9 cellular contexts compared by ENCODE assay signal in the genomic region with DNA sequence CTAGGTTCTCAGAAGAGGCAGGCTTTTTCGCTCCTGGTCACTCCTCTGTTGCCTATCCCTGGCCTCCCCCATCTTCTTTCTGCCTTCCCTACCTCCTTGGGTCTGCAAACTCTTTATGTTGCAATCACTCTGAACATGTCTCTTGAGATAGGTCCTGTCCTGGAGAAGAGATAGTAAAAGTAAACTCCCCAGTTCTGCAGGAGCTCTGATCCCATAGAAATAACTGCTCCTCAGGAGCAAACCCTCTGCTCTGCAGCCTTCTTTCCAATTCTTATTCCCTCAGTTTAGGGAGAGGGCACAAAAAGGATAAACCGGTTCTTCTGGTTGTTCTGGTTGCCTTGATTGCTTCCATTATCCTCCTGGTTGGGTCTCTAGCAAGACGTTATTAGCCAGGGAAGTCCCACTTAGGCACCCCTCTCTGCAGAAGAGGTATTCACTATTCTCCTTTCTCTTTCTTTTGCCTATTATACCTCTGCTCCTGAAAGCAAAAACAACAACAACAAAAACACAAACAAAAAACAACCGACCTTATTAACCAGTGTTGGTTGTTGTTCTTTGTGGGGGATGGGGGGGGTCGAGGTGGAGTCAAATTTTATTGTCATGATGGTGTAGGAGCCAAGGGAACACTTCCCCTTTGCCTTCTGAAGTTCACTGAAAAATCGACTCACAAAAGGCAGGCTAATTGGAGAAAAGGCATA. TPM values are rescaled to one million over a fixed set of nuclear protein-coding genes. Genes with fewer than 3 reads are reported as not detected.
DNase-seq lines count a peak whose midpoint lies in the region; ATAC-seq and TF ChIP-seq lines count a peak whose summit lies in the region.
"Had no signal": no experiment of that assay in that cellular context is flagged by ENCODE, and none has a peak within 500 bp of the region (broad histone marks: within the 10 kb centered on the region; RNA-seq: fewer than 3 reads in every experiment).

No MANE protein-coding gene starts in this region.

- H3K36me3 Mint-ChIP-seq in activated CD4-positive, alpha-beta T cell treated with anti-CD3 and anti-CD28 coated beads, Interleukin-2, amount 10 ng/mL, durations not matched to agents 7 days and 5 days (ENCODE audit: low read depth): peaks cover 54% of the 10 kb centered on the region

- peak overlapping the region; percentile 43 for H2AFZ ChIP-seq in parathyroid adenoma

- no peaks in the 10 kb centered on the region for H3K27me3 ChIP-seq in parathyroid adenoma (ENCODE audit: control insufficient read depth, insufficient read depth, low read length)

- peak overlapping the region; percentile 36 for H3K4me3 ChIP-seq in parathyroid adenoma (ENCODE audit: low read depth, low read length)

- CTCF ChIA-PET in activated CD4-positive, alpha-beta T cell treated with anti-CD3 and anti-CD28 coated beads, Interleukin-2, amount 10 ng/mL, durations not matched to agents 7 days and 5 days (lab: Charles Lee): interaction anchor here (0.6 to 2.3 kb wide), 2 partner anchors 29 to 39 kb away, joined by 3 to 7 read pairs; no protein-coding TSS in a partner anchor
- CTCF ChIA-PET in RWPE1 (lab: Yijun Ruan, JAX): interaction anchor here (1.9 kb wide), 1 partner anchor 29 kb away, joined by 11 read pairs; no protein-coding TSS in a partner anchor

- TF ChIP-seq CTCF in RWPE1 (conservative IDR thresholded peaks at IDR 0.05; ENCODE audit: low read depth): no peak
- TF ChIP-seq CTCF in parathyroid adenoma (IDR thresholded peaks at IDR 0.05): no peak
- TF ChIP-seq CTCF in GM13976 (IDR thresholded peaks at IDR 0.05; ENCODE audit: borderline replicate concordance, control extremely low read depth, extremely low read depth, insufficient read depth, missing control alignments): no peak

- no peaks in the 10 kb centered on the region for H3K9me3 ChIP-seq in parathyroid adenoma (ENCODE audit: control insufficient read depth, low read length)

- no peaks in the 10 kb centered on the region for H3K4me1 ChIP-seq in parathyroid adenoma

- H3K27ac Mint-ChIP-seq in activated CD4-positive, alpha-beta T cell treated with anti-CD3 and anti-CD28 coated beads, Interleukin-2, amount 10 ng/mL, durations not matched to agents 7 days and 5 days: peak overlapping the region; percentile 90

- POLR2A ChIA-PET in activated CD4-positive, alpha-beta T cell treated with anti-CD3 and anti-CD28 coated beads, Interleukin-2, amount 10 ng/mL, durations not matched to agents 7 days and 5 days (lab: Charles Lee): interaction anchor here (0.5 to 1.6 kb wide), 2 partner anchors 56 to 80 kb away, joined by 3 to 6 read pairs; a partner anchor contains a TSS
- POLR2A ChIA-PET in RWPE1 (lab: Yijun Ruan, JAX; ENCODE audit: low non-redundant PET): no interaction called here

- peak overlapping the region; percentile 64 for H3K4me2 ChIP-seq in parathyroid adenoma (ENCODE audit: low read length)

- no peaks in the 10 kb centered on the region for H3K27me3 Mint-ChIP-seq in activated CD4-positive, alpha-beta T cell treated with anti-CD3 and anti-CD28 coated beads, Interleukin-2, amount 10 ng/mL, durations not matched to agents 7 days and 5 days

- H3K4me3 Mint-ChIP-seq in activated CD4-positive, alpha-beta T cell treated with anti-CD3 and anti-CD28 coated beads, Interleukin-2, amount 10 ng/mL, durations not matched to agents 7 days and 5 days: peak overlapping the region; percentile 96

- in situ Hi-C loops in GM13976 (cut with MboI; ENCODE audit: low sequenced_read_pairs, unreplicated experiment): no loop called here

- no peaks in the 10 kb centered on the region for H3K36me3 ChIP-seq in parathyroid adenoma (ENCODE audit: control insufficient read depth, insufficient read depth, low read length)

- peaks cover 19% of the 10 kb centered on the region for H3K9me3 Mint-ChIP-seq in activated CD4-positive, alpha-beta T cell treated with anti-CD3 and anti-CD28 coated beads, Interleukin-2, amount 10 ng/mL, durations not matched to agents 7 days and 5 days

- peak overlapping the region; percentile 85 for H3K27ac ChIP-seq in RWPE1
- H3K27ac ChIP-seq in parathyroid adenoma: no peak overlapping the region

- H3K4me1 Mint-ChIP-seq in activated CD4-positive, alpha-beta T cell treated with anti-CD3 and anti-CD28 coated beads, Interleukin-2, amount 10 ng/mL, durations not matched to agents 7 days and 5 days: peaks cover 80% of the 10 kb centered on the region

- H3K9ac ChIP-seq in parathyroid adenoma: no peak overlapping the region

- no peak for DNase-seq in activated CD4-positive, alpha-beta T cell treated with anti-CD3 and anti-CD28 coated beads, Interleukin-2, amount 10 ng/mL, durations not matched to agents 7 days and 5 days
- no peak for DNase-seq in activated CD4-positive, alpha-beta T cell treated with anti-CD3 and anti-CD28 coated beads for 48 hours
- DNase-seq in RWPE1 (ENCODE audit: low spot score) (peak; percentile 42), fibroblast of peridontal ligament (ENCODE audit: extremely low read depth) (peak; percentile 36), GM13976 (ENCODE audit: low spot score) (no peak)

- no peaks in the 10 kb centered on the region for H3K79me2 ChIP-seq in parathyroid adenoma

- ATAC-seq in GM21360 (IDR thresholded peaks at IDR 0.05; ENCODE audit: unreplicated experiment): no peak
- ATAC-seq in GM18511 (IDR thresholded peaks at IDR 0.05; ENCODE audit: unreplicated experiment): no peak

RNA-seq across cellular contexts. Expression of a gene that starts 1.0 kb away (rescaled TPM):
- total RNA-seq in activated CD4-positive, alpha-beta T cell treated with anti-CD3 and anti-CD28 coated beads, Interleukin-2, amount 10 ng/mL, durations not matched to agents 7 days and 5 days: 10 to 100 TPM; 25.4 to 27.6 TPM

RNA-seq across cellular contexts. Expression of a gene that starts 33.1 kb away (rescaled TPM):
- total RNA-seq in activated CD4-positive, alpha-beta T cell treated with anti-CD3 and anti-CD28 coated beads, Interleukin-2, amount 10 ng/mL, durations not matched to agents 7 days and 5 days: not detected
- total RNA-seq: dermis microvascular lymphatic vessel endothelial cell had no signal

Comparison
In these comparisons a context has a peak if more than half of its experiments do, and no peak if none do; other contexts are left out.
1. DNase-seq: peak in RWPE1 (single experiment) and fibroblast of peridontal ligament (single experiment); none in activated CD4-positive, alpha-beta T cell treated with anti-CD3 and anti-CD28 coated beads, Interleukin-2, amount 10 ng/mL, durations not matched to agents 7 days and 5 days (single experiment), activated CD4-positive, alpha-beta T cell treated with anti-CD3 and anti-CD28 coated beads for 48 hours (single experiment) and GM13976 (single experiment).